ENCODE assay signal across 10 cellular contexts in the genomic region with DNA sequence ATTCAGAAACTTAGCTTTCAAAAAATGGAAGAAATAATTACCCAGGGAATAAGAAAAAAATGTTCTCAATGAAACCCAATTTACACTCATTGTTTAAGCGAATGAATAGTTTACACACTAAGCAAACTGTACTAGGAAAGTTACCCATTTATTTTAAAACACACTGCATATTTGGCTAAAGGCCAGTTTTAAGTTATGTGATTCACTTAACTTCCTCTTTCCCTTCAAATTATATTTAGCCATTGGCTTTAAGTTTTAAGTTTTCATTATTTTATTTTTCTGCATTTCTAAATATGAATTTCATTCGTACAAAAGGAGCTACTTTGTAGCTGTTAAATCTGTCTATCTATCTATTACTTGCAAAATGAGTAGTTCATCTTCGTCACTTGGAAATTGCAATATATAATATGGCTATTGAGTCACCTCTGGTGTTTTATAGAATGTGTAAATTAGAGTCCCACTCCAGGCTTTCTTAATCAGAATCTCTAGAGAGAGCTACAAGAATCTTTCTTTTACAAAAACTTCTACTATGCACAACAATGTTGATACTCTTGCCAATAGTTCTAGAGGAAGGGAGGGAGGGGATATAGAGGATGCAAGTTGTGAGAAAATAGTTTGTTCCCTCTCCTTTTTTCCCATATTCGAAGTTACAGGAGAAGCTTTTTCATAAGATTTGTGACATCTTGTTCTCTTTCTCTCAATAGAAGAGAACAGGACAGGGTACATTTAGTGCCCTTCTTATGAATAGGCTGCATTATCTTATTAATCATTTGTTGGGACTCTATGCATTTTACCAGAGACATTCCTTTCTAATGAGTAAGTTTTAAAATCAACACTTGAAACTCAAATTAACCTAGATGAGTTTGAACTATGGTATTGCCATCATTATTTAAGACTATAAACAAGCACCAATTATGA. TPM values are rescaled to one million over a fixed set of nuclear protein-coding genes. Genes with fewer than 3 reads are reported as not detected.
DNase-seq lines count a peak whose midpoint lies in the region; ATAC-seq and TF ChIP-seq lines count a peak whose summit lies in the region.
"Had no signal": no experiment of that assay in that cellular context is flagged by ENCODE, and none has a peak within 500 bp of the region (broad histone marks: within the 10 kb centered on the region; RNA-seq: fewer than 3 reads in every experiment).

No MANE protein-coding gene starts in this region.

- no peak overlapping the region for H2BK20ac ChIP-seq in IMR-90 (ENCODE audit: low read depth, low read length)

- ATAC-seq in IMR-90 (ENCODE audit: low read depth), result no peak
- ATAC-seq in RWPE2 (ENCODE audit: low read depth), result peak; percentile 89
- ATAC-seq in HG02798 (IDR thresholded peaks at IDR 0.05; ENCODE audit: poor library complexity, unreplicated experiment), result no peak
- ATAC-seq in HG03521 (IDR thresholded peaks at IDR 0.05; ENCODE audit: unreplicated experiment), result no peak

- no peaks in the 10 kb centered on the region for H3K9me1 ChIP-seq in IMR-90 (ENCODE audit: insufficient read depth, low read length)

- TF ChIP-seq RAD21 in IMR-90 (IDR thresholded peaks at IDR 0.05; ENCODE audit: low read length), result no peak

- H3K9ac ChIP-seq in IMR-90 (ENCODE audit: low read depth, low read length), result no peak overlapping the region

- H2BK120ac ChIP-seq in IMR-90 (ENCODE audit: low read depth, low read length), result no peak overlapping the region

- H3K14ac ChIP-seq in IMR-90 (replicated peaks; ENCODE audit: low read depth, low read length), result no peak overlapping the region

- H2BK15ac ChIP-seq in IMR-90 (ENCODE audit: low read depth, low read length), result no peak overlapping the region

- H3K4me1 Mint-ChIP-seq in immature natural killer cell, result no peaks in the 10 kb centered on the region
- H3K4me1 Mint-ChIP-seq: CD4-positive, alpha-beta memory T cell had no signal

- BruUV-seq in IMR-90 (replicated peaks; lab: Mats Ljungman, UMichigan), result no TSS peak

- no CpG with 5 or more reads among the region's 4 CpGs for WGBS in IMR-90 (ENCODE audit: extremely low coverage in 2 of 2, insufficient read length in 1 of 2), 2 experiments

- no peak overlapping the region for H3K56ac ChIP-seq in IMR-90 (ENCODE audit: extremely low read depth, insufficient read depth, low read length)

- no peak overlapping the region for H4K91ac ChIP-seq in IMR-90 (ENCODE audit: insufficient read depth, low read depth, low read length)

- intact Hi-C loops in IMR-90 (cut with micrococcal nuclease), result no loop called here

- peaks cover 5 to 22% (median 21%) of the 10 kb centered on the region in 3 donors for H3K36me3 Mint-ChIP-seq in immature natural killer cell

- H2BK5ac ChIP-seq in IMR-90 (ENCODE audit: low read depth, low read length, poor library complexity, severe bottlenecking), result no peak overlapping the region

- H4K20me1 ChIP-seq in IMR-90 (ENCODE audit: insufficient read depth, low read length), result no peaks in the 10 kb centered on the region

- POLR2A ChIA-PET in IMR-90 (lab: Charles Lee; ENCODE audit: unreplicated experiment), result no interaction called here

- no peak overlapping the region for H4K5ac ChIP-seq in IMR-90 (ENCODE audit: low read depth, low read length)

- no peak overlapping the region for H2AK9ac ChIP-seq in IMR-90 (replicated peaks; ENCODE audit: low read depth, low read length, poor library complexity)

- no peak overlapping the region for H3K27ac ChIP-seq in IMR-90 (ENCODE audit: insufficient read depth, low read length)
- peak overlapping the region; percentile 98 for H3K27ac ChIP-seq in RWPE2 (ENCODE audit: poor library complexity, severe bottlenecking)
- H3K27ac ChIP-seq in epithelial cell of prostate, result peak overlapping the region; percentile 60

- CTCF ChIA-PET in IMR-90 (lab: Yijun Ruan, JAX), result interaction anchor here (0.5 kb wide), 1 partner anchor 582 kb away, joined by 4 read pairs; no protein-coding TSS in a partner anchor

- peaks cover 0 to 1% (median 0%) of the 10 kb centered on the region in 3 donors for H3K27me3 Mint-ChIP-seq in immature natural killer cell (ENCODE audit: low read depth in 3 of 3)
- H3K27me3 Mint-ChIP-seq: CD4-positive, alpha-beta memory T cell had no signal

- H3K79me1 ChIP-seq in IMR-90 (ENCODE audit: low read depth in 1 of 2, low read length in 2 of 2), result no peaks in the 10 kb centered on the region

- H3K36me3 ChIP-seq in IMR-90 (ENCODE audit: control insufficient read depth, insufficient read depth, low read length), result no peaks in the 10 kb centered on the region
- no peaks in the 10 kb centered on the region for H3K36me3 ChIP-seq in RWPE2 (ENCODE audit: low read depth)
- H3K36me3 ChIP-seq: prostate gland had no signal

- H3K18ac ChIP-seq in IMR-90 (ENCODE audit: low read depth, low read length), result no peak overlapping the region

- H3K23ac ChIP-seq in IMR-90 (ENCODE audit: low read depth, low read length), result no peak overlapping the region

- H3K4me3 ChIP-seq in IMR-90 (ENCODE audit: insufficient read depth, low read depth, low read length), result no peak overlapping the region
- no peak overlapping the region for H3K4me3 ChIP-seq in RWPE2 (ENCODE audit: severe bottlenecking)
- H3K4me3 ChIP-seq: prostate gland had no signal

- no peaks in the 10 kb centered on the region for H3K9me3 ChIP-seq in IMR-90 (ENCODE audit: control insufficient read depth, insufficient read depth, low read length)
- H3K9me3 ChIP-seq in RWPE2 (ENCODE audit: severe bottlenecking), result no peaks in the 10 kb centered on the region
- H3K9me3 ChIP-seq: prostate gland had no signal

- H3K4me3 Mint-ChIP-seq in immature natural killer cell, result no peak overlapping the region
- H3K4me3 Mint-ChIP-seq: CD4-positive, alpha-beta memory T cell had no signal

- no peak overlapping the region for H3K27ac Mint-ChIP-seq in immature natural killer cell
- H3K27ac Mint-ChIP-seq: CD4-positive, alpha-beta memory T cell had no signal

- no peaks in the 10 kb centered on the region for H3K9me3 Mint-ChIP-seq in immature natural killer cell
- H3K9me3 Mint-ChIP-seq: CD4-positive, alpha-beta memory T cell had no signal

- H3K27me3 ChIP-seq in IMR-90 (ENCODE audit: control insufficient read depth, insufficient read depth, low read length) (no peaks in the 10 kb centered on the region), RWPE2 (ENCODE audit: insufficient read depth, poor library complexity, severe bottlenecking) (no peaks in the 10 kb centered on the region)

- in situ Hi-C loops in IMR-90 (cut with MboI; ENCODE audit: low sequenced_read_pairs), result no loop called here

- DNase-seq in IMR-90 (peak; percentile 19), RWPE2 (ENCODE audit: low spot score) (no peak), epithelial cell of prostate (ENCODE audit: low read depth, low spot score) (no peak), renal cortical epithelial cell (ENCODE audit: low read depth) (peak; percentile 84), immature natural killer cell (no peak)
- DNase-seq: CD4-positive, alpha-beta memory T cell; midbrain had no signal

- TF ChIP-seq CTCF in IMR-90 (conservative IDR thresholded peaks at IDR 0.05; ENCODE audit: low read depth, low read length) (no peak), RWPE2 (IDR thresholded peaks at IDR 0.05; ENCODE audit: poor library complexity, severe bottlenecking) (no peak)

- H3K4me2 ChIP-seq in IMR-90 (ENCODE audit: low read depth, low read length), result no peak overlapping the region

- no peak overlapping the region for H2AFZ ChIP-seq in IMR-90 (replicated peaks; ENCODE audit: low read length, poor library complexity)

- H4K8ac ChIP-seq in IMR-90 (ENCODE audit: low read depth in 2 of 2, low read length in 2 of 2), result no peak overlapping the region

- no peak overlapping the region for H3K4ac ChIP-seq in IMR-90 (ENCODE audit: low read depth, low read length)

- no peak for TF ChIP-seq POLR2A in IMR-90 (IDR thresholded peaks at IDR 0.05; ENCODE audit: low read depth, low read length)

- dilution Hi-C loops in IMR-90 (cut with HindIII; ENCODE audit: low sequenced_read_pairs, unreplicated experiment), result no loop called here

- H2AK5ac ChIP-seq in IMR-90 (ENCODE audit: low read depth, low read length), result no peak overlapping the region

- H3K4me1 ChIP-seq in IMR-90 (ENCODE audit: control insufficient read depth, insufficient read depth, low read length), result no peaks in the 10 kb centered on the region
- H3K4me1 ChIP-seq in RWPE2 (ENCODE audit: insufficient read depth, poor library complexity, severe bottlenecking), result peaks cover 35% of the 10 kb centered on the region
- H3K4me1 ChIP-seq: prostate gland had no signal

TF ChIP-seq in IMR-90, 13 proteins besides CTCF, POLR2A, EP300 and RAD21 (continues in another document):
- TF ChIP-seq ELK1 (IDR thresholded peaks at IDR 0.05; ENCODE audit: borderline replicate concordance, low read depth, low read length), result no peak
- TF ChIP-seq CEBPB (IDR thresholded peaks at IDR 0.05; ENCODE audit: low read depth, low read length), result no peak
- TF ChIP-seq MAZ (IDR thresholded peaks at IDR 0.05; ENCODE audit: borderline replicate concordance, low read depth, low read length), result no peak
- no peak for TF ChIP-seq NFE2L2 (IDR thresholded peaks at IDR 0.05; ENCODE audit: low read depth, low read length)
- TF ChIP-seq RFX5 (IDR thresholded peaks at IDR 0.05; ENCODE audit: low read depth, low read length), result no peak
- no peak for TF ChIP-seq BHLHE40 (IDR thresholded peaks at IDR 0.05; ENCODE audit: low read depth, low read length)
- TF ChIP-seq SMC3 (IDR thresholded peaks at IDR 0.05; ENCODE audit: low read depth, low read length), result no peak
- no peak for TF ChIP-seq MAFK (IDR thresholded peaks at IDR 0.05; ENCODE audit: low read depth, low read length)
- no peak for TF ChIP-seq FOS (IDR thresholded peaks at IDR 0.05; ENCODE audit: low read depth, low read length)
- TF ChIP-seq RCOR1 (IDR thresholded peaks at IDR 0.05; ENCODE audit: insufficient replicate concordance, low read length), result no peak
- TF ChIP-seq MXI1 (IDR thresholded peaks at IDR 0.05; ENCODE audit: borderline replicate concordance, low read depth, low read length), result no peak

RNA-seq across cellular contexts. Expression of gene SULT1B1, which starts 41.8 kb away (rescaled TPM):
- under 0.01 and 0.18 TPM in 2 replicates for total RNA-seq in IMR-90 (2012; rRNA removed)
- polyA plus RNA-seq in IMR-90 (2012; rRNA removed), result 0.04 and 0.05 TPM in 2 replicates
- 0.01 TPM in 1 of 2 replicates, not detected in the other for polyA plus RNA-seq in IMR-90 (2012; cell fraction: cytosol; rRNA removed)
- polyA plus RNA-seq in IMR-90 (2012; cell fraction: nucleus; rRNA removed; ENCODE audit: low replicate concordance), result 0.01 TPM in 2 replicates
- total RNA-seq in renal cortical epithelial cell, result not detected in 2 replicates
- 10 to 100 TPM in 2 of 3 donors, 1 to 10 TPM in 1; 8.9 to 14.9 (median 11.0) TPM for polyA plus RNA-seq in immature natural killer cell

Comparison
In these comparisons a context has a peak if more than half of its experiments do, and no peak if none do; other contexts are left out.
1. DNase-seq: peak in IMR-90 (single experiment) and renal cortical epithelial cell (single experiment); none in RWPE2 (single experiment), epithelial cell of prostate (single experiment) and immature natural killer cell (0 of 3).